16 cellular contexts compared by ENCODE assay signal in genomic region chr10:69047111-69047837, GRCh38. TPM values are rescaled to one million over a fixed set of nuclear protein-coding genes. Genes with fewer than 3 reads are reported as not detected.
A peak's percentile ranks its signal among the peaks of the same experiment; 100 is the strongest.
DNase-seq lines count a peak whose midpoint lies in the region; ATAC-seq and TF ChIP-seq lines count a peak whose summit lies in the region.
"Had no signal": no experiment of that assay in that cellular context is flagged by ENCODE, and none has a peak within 500 bp of the region (broad histone marks: within the 10 kb centered on the region; RNA-seq: fewer than 3 reads in every experiment).

No MANE protein-coding gene starts in this region.

- TF ChIP-seq CTCF in esophagus squamous epithelium (IDR thresholded peaks at IDR 0.05) (no peak), progenitor cell of endocrine pancreas (IDR thresholded peaks at IDR 0.05; ENCODE audit: unreplicated experiment) (no peak)

- peak overlapping the region in 3 of 4 donors; percentile 49 to 76 (median 57) for H3K27ac ChIP-seq in esophagus squamous epithelium
- H3K27ac ChIP-seq: A549 had no signal

- peaks cover 0 to 21% (median 11%) of the 10 kb centered on the region in 3 donors for H3K4me1 ChIP-seq in esophagus squamous epithelium
- H3K4me1 ChIP-seq: A549, breast epithelium, gastrocnemius medialis had no signal

- H3K9me3 Mint-ChIP-seq in activated CD8-positive, alpha-beta memory T cell treated with anti-CD3 and anti-CD28 coated beads, Interleukin-2, amount 10 ng/mL, durations not matched to agents 7 days and 5 days (ENCODE audit: low read depth): no peaks in the 10 kb centered on the region
- H3K9me3 Mint-ChIP-seq in activated CD4-positive, alpha-beta memory T cell treated with anti-CD3 and anti-CD28 coated beads, Interleukin-2, amount 10 ng/mL, durations not matched to agents 7 days and 5 days: no peaks in the 10 kb centered on the region
- H3K9me3 Mint-ChIP-seq in stimulated activated effector memory CD8-positive, alpha-beta T cell treated with anti-CD3 and anti-CD28 coated beads, Interleukin-12 subunit alpha, Interleukin-12 subunit beta, amount 100 ng/mL, for 72 hours: no peaks in the 10 kb centered on the region
- no peaks in the 10 kb centered on the region for H3K9me3 Mint-ChIP-seq in progenitor cell of endocrine pancreas (ENCODE audit: low read depth)
- H3K9me3 Mint-ChIP-seq: endodermal cell had no signal

- 65 to 77% methylated on average over 4 of the region's 4 CpGs for WGBS in esophagus squamous epithelium, 2 donors

- H3K27me3 Mint-ChIP-seq in activated CD8-positive, alpha-beta memory T cell treated with anti-CD3 and anti-CD28 coated beads, Interleukin-2, amount 10 ng/mL, durations not matched to agents 7 days and 5 days: no peaks in the 10 kb centered on the region
- H3K27me3 Mint-ChIP-seq in activated CD4-positive, alpha-beta memory T cell treated with anti-CD3 and anti-CD28 coated beads, Interleukin-2, amount 10 ng/mL, durations not matched to agents 7 days and 5 days: no peaks in the 10 kb centered on the region
- peaks cover 14% of the 10 kb centered on the region for H3K27me3 Mint-ChIP-seq in progenitor cell of endocrine pancreas

- TF ChIP-seq POLR2A in esophagus squamous epithelium (IDR thresholded peaks at IDR 0.05): no peak

- peak overlapping the region; percentile 58 for H3K27ac Mint-ChIP-seq in activated CD8-positive, alpha-beta memory T cell treated with anti-CD3 and anti-CD28 coated beads, Interleukin-2, amount 10 ng/mL, durations not matched to agents 7 days and 5 days
- peak overlapping the region; percentile 36 for H3K27ac Mint-ChIP-seq in activated CD4-positive, alpha-beta memory T cell treated with anti-CD3 and anti-CD28 coated beads, Interleukin-2, amount 10 ng/mL, durations not matched to agents 7 days and 5 days
- peak overlapping the region; percentile 100 for H3K27ac Mint-ChIP-seq in stimulated activated effector memory CD8-positive, alpha-beta T cell treated with anti-CD3 and anti-CD28 coated beads, Interleukin-12 subunit alpha, Interleukin-12 subunit beta, amount 100 ng/mL, for 72 hours
- H3K27ac Mint-ChIP-seq in progenitor cell of endocrine pancreas: no peak overlapping the region
- H3K27ac Mint-ChIP-seq: endodermal cell had no signal

- no peak overlapping the region for H3K4me3 ChIP-seq in esophagus squamous epithelium
- H3K4me3 ChIP-seq: A549, breast epithelium, gastrocnemius medialis had no signal

- POLR2A ChIA-PET in activated CD4-positive, alpha-beta memory T cell treated with anti-CD3 and anti-CD28 coated beads, Interleukin-2, amount 10 ng/mL, durations not matched to agents 7 days and 5 days (lab: Charles Lee): interaction anchor here (0.7 to 9.3 kb wide), 4 partner anchors 10 to 170 kb away, joined by 3 to 214 read pairs (median 47); partner anchors contain the start of gene SRGN

- H3K36me3 ChIP-seq in esophagus squamous epithelium: no peaks in the 10 kb centered on the region
- H3K36me3 ChIP-seq: breast epithelium, gastrocnemius medialis had no signal

- CTCF ChIA-PET in activated CD8-positive, alpha-beta memory T cell treated with anti-CD3 and anti-CD28 coated beads, Interleukin-2, amount 10 ng/mL, durations not matched to agents 7 days and 5 days (lab: Charles Lee): interaction anchor here (1.0 to 4.3 kb wide), 2 partner anchors 9 to 46 kb away, joined by 5 to 24 read pairs; no protein-coding TSS in a partner anchor
- CTCF ChIA-PET in activated CD4-positive, alpha-beta memory T cell treated with anti-CD3 and anti-CD28 coated beads, Interleukin-2, amount 10 ng/mL, durations not matched to agents 7 days and 5 days (lab: Charles Lee): interaction anchor here (1.1 to 1.7 kb wide), 3 partner anchors 15 to 47 kb away, joined by 3 to 6 read pairs (median 3); no protein-coding TSS in a partner anchor

- no peak for DNase-seq in activated CD8-positive, alpha-beta memory T cell treated with anti-CD3 and anti-CD28 coated beads, Interleukin-2, amount 10 ng/mL, durations not matched to agents 7 days and 5 days
- DNase-seq in activated CD8-positive, alpha-beta memory T cell treated with anti-CD3 and anti-CD28 coated beads for 24 hours: no peak
- no peak for DNase-seq in activated CD4-positive, alpha-beta memory T cell treated with anti-CD3 and anti-CD28 coated beads, Interleukin-2, amount 10 ng/mL, durations not matched to agents 7 days and 5 days
- DNase-seq in esophagus squamous epithelium (lab: John Stamatoyannopoulos, UW) (no peak), progenitor cell of endocrine pancreas (ENCODE audit: low spot score, unreplicated experiment) (no peak)
- no peak for DNase-seq in stimulated activated effector memory CD8-positive, alpha-beta T cell treated with anti-CD3 and anti-CD28 coated beads, Interleukin-12 subunit alpha, Interleukin-12 subunit beta, amount 100 ng/mL, for 72 hours (ENCODE audit: low spot score in 2 of 2)
- DNase-seq in activated effector memory CD4-positive, alpha-beta T cell treated with anti-CD3 and anti-CD28 coated beads, Interleukin-2, amount 50 U/mL, for 16 hours: no peak
- DNase-seq: activated CD4-positive, alpha-beta T cell treated with anti-CD3 and anti-CD28 coated beads, Interleukin-2, amount 50 U/mL, for 1 hour; endodermal cell; mesendoderm; NCI-H2029 treated with DMSO at 0.1 percent for 48 hours; NCI-H774 had no signal

- no peak for ATAC-seq in activated CD8-positive, alpha-beta memory T cell treated with anti-CD3 and anti-CD28 coated beads, Interleukin-2, amount 10 ng/mL, durations not matched to agents 7 days and 5 days
- ATAC-seq in stimulated activated effector memory CD8-positive, alpha-beta T cell treated with anti-CD3 and anti-CD28 coated beads, Interleukin-12 subunit alpha, Interleukin-12 subunit beta, amount 100 ng/mL, for 72 hours: no peak
- ATAC-seq in HG02981 (IDR thresholded peaks at IDR 0.05; ENCODE audit: unreplicated experiment): no peak
- ATAC-seq: A549 had no signal

- intact Hi-C loops in esophagus squamous epithelium (cut with DNase I): no loop called here

- H3K4me3 Mint-ChIP-seq in activated CD8-positive, alpha-beta memory T cell treated with anti-CD3 and anti-CD28 coated beads, Interleukin-2, amount 10 ng/mL, durations not matched to agents 7 days and 5 days: no peak overlapping the region
- H3K4me3 Mint-ChIP-seq in activated CD4-positive, alpha-beta memory T cell treated with anti-CD3 and anti-CD28 coated beads, Interleukin-2, amount 10 ng/mL, durations not matched to agents 7 days and 5 days: no peak overlapping the region
- H3K4me3 Mint-ChIP-seq in stimulated activated effector memory CD8-positive, alpha-beta T cell treated with anti-CD3 and anti-CD28 coated beads, Interleukin-12 subunit alpha, Interleukin-12 subunit beta, amount 100 ng/mL, for 72 hours: peak overlapping the region; percentile 80
- H3K4me3 Mint-ChIP-seq in progenitor cell of endocrine pancreas (ENCODE audit: low read depth): no peak overlapping the region
- H3K4me3 Mint-ChIP-seq: endodermal cell had no signal

- H3K36me3 Mint-ChIP-seq in activated CD8-positive, alpha-beta memory T cell treated with anti-CD3 and anti-CD28 coated beads, Interleukin-2, amount 10 ng/mL, durations not matched to agents 7 days and 5 days: no peaks in the 10 kb centered on the region
- H3K36me3 Mint-ChIP-seq in activated CD4-positive, alpha-beta memory T cell treated with anti-CD3 and anti-CD28 coated beads, Interleukin-2, amount 10 ng/mL, durations not matched to agents 7 days and 5 days (ENCODE audit: low read depth): no peaks in the 10 kb centered on the region
- H3K36me3 Mint-ChIP-seq in stimulated activated effector memory CD8-positive, alpha-beta T cell treated with anti-CD3 and anti-CD28 coated beads, Interleukin-12 subunit alpha, Interleukin-12 subunit beta, amount 100 ng/mL, for 72 hours: peaks cover 15% of the 10 kb centered on the region
- H3K36me3 Mint-ChIP-seq in progenitor cell of endocrine pancreas (ENCODE audit: insufficient read depth): no peaks in the 10 kb centered on the region

- H3K27me3 ChIP-seq in esophagus squamous epithelium: no peaks in the 10 kb centered on the region
- H3K27me3 ChIP-seq: breast epithelium, gastrocnemius medialis had no signal

- H3K4me1 Mint-ChIP-seq in activated CD8-positive, alpha-beta memory T cell treated with anti-CD3 and anti-CD28 coated beads, Interleukin-2, amount 10 ng/mL, durations not matched to agents 7 days and 5 days: peaks cover 71% of the 10 kb centered on the region
- peaks cover 73% of the 10 kb centered on the region for H3K4me1 Mint-ChIP-seq in activated CD4-positive, alpha-beta memory T cell treated with anti-CD3 and anti-CD28 coated beads, Interleukin-2, amount 10 ng/mL, durations not matched to agents 7 days and 5 days
- H3K4me1 Mint-ChIP-seq in stimulated activated effector memory CD8-positive, alpha-beta T cell treated with anti-CD3 and anti-CD28 coated beads, Interleukin-12 subunit alpha, Interleukin-12 subunit beta, amount 100 ng/mL, for 72 hours: peaks cover 69% of the 10 kb centered on the region
- no peaks in the 10 kb centered on the region for H3K4me1 Mint-ChIP-seq in progenitor cell of endocrine pancreas (ENCODE audit: low read depth)
- H3K4me1 Mint-ChIP-seq: endodermal cell had no signal

- no peaks in the 10 kb centered on the region for H3K9me3 ChIP-seq in esophagus squamous epithelium
- H3K9me3 ChIP-seq: A549, breast epithelium, gastrocnemius medialis had no signal

RNA-seq across cellular contexts. Expression of gene SRGN, which starts 40.6 kb away (rescaled TPM):
- total RNA-seq in activated CD8-positive, alpha-beta memory T cell treated with anti-CD3 and anti-CD28 coated beads, Interleukin-2, amount 10 ng/mL, durations not matched to agents 7 days and 5 days: 100 to 1,000 TPM; 366 to 616 TPM
- 100 to 1,000 TPM; 468 to 474 TPM for total RNA-seq in activated CD4-positive, alpha-beta memory T cell treated with anti-CD3 and anti-CD28 coated beads, Interleukin-2, amount 10 ng/mL, durations not matched to agents 7 days and 5 days
- 10 to 100 TPM in 3 of 4 donors, 1 to 10 TPM in 1; 3.5 to 64.1 (median 37.9) TPM for total RNA-seq in esophagus squamous epithelium
- total RNA-seq in progenitor cell of endocrine pancreas: not detected in 2 replicates
- total RNA-seq: endodermal cell had no signal

RNA-seq across cellular contexts. Expression of gene KIFBP, which starts 58.7 kb away (rescaled TPM):
- 10 to 100 TPM; 16.0 to 23.1 TPM for total RNA-seq in activated CD8-positive, alpha-beta memory T cell treated with anti-CD3 and anti-CD28 coated beads, Interleukin-2, amount 10 ng/mL, durations not matched to agents 7 days and 5 days
- 10 to 100 TPM; 16.4 to 18.3 TPM for total RNA-seq in activated CD4-positive, alpha-beta memory T cell treated with anti-CD3 and anti-CD28 coated beads, Interleukin-2, amount 10 ng/mL, durations not matched to agents 7 days and 5 days
- total RNA-seq in esophagus squamous epithelium: 10 to 100 TPM; 15.5 to 31.0 (median 16.4) TPM
- total RNA-seq in progenitor cell of endocrine pancreas: 26.7 and 28.0 TPM in 2 replicates

Comparison
In these comparisons a context has a peak if more than half of its experiments do, and no peak if none do; other contexts are left out.
1. RNA of gene SRGN, which starts 40.6 kb away (total RNA-seq): 366 to 616 TPM in activated CD8-positive, alpha-beta memory T cell treated with anti-CD3 and anti-CD28 coated beads, Interleukin-2, amount 10 ng/mL, durations not matched to agents 7 days and 5 days and 468 to 474 TPM in activated CD4-positive, alpha-beta memory T cell treated with anti-CD3 and anti-CD28 coated beads, Interleukin-2, amount 10 ng/mL, durations not matched to agents 7 days and 5 days; 3.5 to 64.1 TPM in esophagus squamous epithelium and not detected in progenitor cell of endocrine pancreas; every median in the first group is over 4 times any median in the second.